Comparison of ENCODE assay signal across 17 cellular contexts in genomic region chr7:73891178-73891885, GRCh38. TPM values are rescaled to one million over a fixed set of nuclear protein-coding genes. Genes with fewer than 3 reads are reported as not detected.
DNase-seq lines count a peak whose midpoint lies in the region; ATAC-seq, FAIRE-seq and TF ChIP-seq lines count a peak whose summit lies in the region.
"Had no signal": no experiment of that assay in that cellular context is flagged by ENCODE, and none has a peak within 500 bp of the region (broad histone marks: within the 10 kb centered on the region; RNA-seq: fewer than 3 reads in every experiment).

No MANE protein-coding gene starts in this region.

- no peaks in the 10 kb centered on the region for H3K9me2 ChIP-seq in PC-3 (replicated peaks; ENCODE audit: low read length)

- H3K36me3 ChIP-seq in PC-3 (ENCODE audit: low read depth, low read length) (no peaks in the 10 kb centered on the region), osteoblast (ENCODE audit: insufficient read depth, low read length) (no peaks in the 10 kb centered on the region)
- H3K36me3 ChIP-seq: left lung had no signal

- intact Hi-C loops in Calu3 (cut with micrococcal nuclease; ENCODE audit: unreplicated experiment) = no loop called here
- intact Hi-C loops in PC-3 (cut with micrococcal nuclease) = no loop called here

- no peak overlapping the region for H3K4me2 ChIP-seq in PC-3 (ENCODE audit: low read length)
- no peak overlapping the region for H3K4me2 ChIP-seq in osteoblast (ENCODE audit: insufficient read depth, low read length)

- no peaks in the 10 kb centered on the region for H3K4me1 Mint-ChIP-seq in Calu3 (ENCODE audit: low read depth, unreplicated experiment)
- H3K4me1 Mint-ChIP-seq: stimulated activated memory B cell treated with anti-CD40 and anti-IgM and Interleukin-4, amounts not matched to agents 10 μg/mL and 1 μg/mL and 100 μg/mL, for 72 hours had no signal

- no peak for TF ChIP-seq CTCF in Calu3 (IDR thresholded peaks at IDR 0.05; ENCODE audit: unreplicated experiment)
- peak; percentile 21; the same call in 1 of the 2 replicates for TF ChIP-seq CTCF in PC-3 (conservative IDR thresholded peaks at IDR 0.05; ENCODE audit: low read depth, low read length)
- peak; percentile 20 for TF ChIP-seq CTCF in epithelial cell of proximal tubule (conservative IDR thresholded peaks at IDR 0.05; ENCODE audit: low read depth, low read length)
- peak; percentile 23 for TF ChIP-seq CTCF in osteoblast (IDR thresholded peaks at IDR 0.05; ENCODE audit: extremely low read depth, low read depth, low read length)

- ATAC-seq in PC-3 (no peak), GM21423 (IDR thresholded peaks at IDR 0.05; ENCODE audit: unreplicated experiment) (no peak)
- ATAC-seq: left lung; stimulated activated memory B cell treated with anti-CD40 and anti-IgM and Interleukin-4, amounts not matched to agents 10 μg/mL and 1 μg/mL and 100 μg/mL, for 72 hours had no signal

- peaks cover 2% of the 10 kb centered on the region for H3K9me3 Mint-ChIP-seq in Calu3 (ENCODE audit: low read depth, unreplicated experiment)
- H3K9me3 Mint-ChIP-seq: activated CD4-positive, alpha-beta T cell treated with anti-CD3 and anti-CD28 coated beads, Interleukin-2, amount 10 ng/mL, durations not matched to agents 7 days and 5 days had no signal

- BruUV-seq in Calu3 (replicated peaks; lab: Mats Ljungman, UMichigan) (no TSS peak), PC-3 (replicated peaks; lab: Mats Ljungman, UMichigan) (no TSS peak)

- peaks cover 51% of the 10 kb centered on the region for H3K27me3 Mint-ChIP-seq in Calu3 (ENCODE audit: unreplicated experiment)

- H3K4me3 Mint-ChIP-seq in Calu3 (ENCODE audit: low read depth, unreplicated experiment) = no peak overlapping the region
- H3K4me3 Mint-ChIP-seq: activated CD4-positive, alpha-beta T cell treated with anti-CD3 and anti-CD28 coated beads, Interleukin-2, amount 10 ng/mL, durations not matched to agents 7 days and 5 days; CD4-positive, alpha-beta memory T cell; stimulated activated memory B cell treated with anti-CD40 and anti-IgM and Interleukin-4, amounts not matched to agents 10 μg/mL and 1 μg/mL and 100 μg/mL, for 72 hours had no signal

- no peak overlapping the region for H3K9ac ChIP-seq in PC-3 (ENCODE audit: low read length)

- H3F3A ChIP-seq in PC-3 (ENCODE audit: low read length, unreplicated experiment) = no peaks in the 10 kb centered on the region

- no peaks in the 10 kb centered on the region for H3K36me3 Mint-ChIP-seq in Calu3 (ENCODE audit: insufficient read depth, unreplicated experiment)
- H3K36me3 Mint-ChIP-seq: CD4-positive, alpha-beta memory T cell; IgD-negative memory B cell; stimulated activated memory B cell treated with anti-CD40 and anti-IgM and Interleukin-4, amounts not matched to agents 10 μg/mL and 1 μg/mL and 100 μg/mL, for 72 hours had no signal

- DNase-seq in Calu3 (peak; percentile 14), PC-3 (no peak), epithelial cell of proximal tubule (ENCODE audit: low read depth) (no peak), osteoblast (ENCODE audit: insufficient read length, low spot score, missing footprints) (peak; percentile 88), GDM1 (lab: John Stamatoyannopoulos, UW) (no peak), urothelium cell line (ENCODE audit: low spot score) (no peak), activated gamma-delta T cell (lab: John Stamatoyannopoulos, UW) (no peak)
- DNase-seq: activated CD4-positive, alpha-beta T cell treated with anti-CD3 and anti-CD28 coated beads, Interleukin-2, amount 10 ng/mL, durations not matched to agents 7 days and 5 days; activated effector memory CD4-positive, alpha-beta T cell treated with Interleukin-2 at 50 U/mL for 16 hours; CD4-positive, alpha-beta memory T cell; central memory CD4-positive, alpha-beta T cell; left lung; nucleus accumbens; stimulated activated CD4-positive, alpha-beta T cell treated with anti-CD3 and anti-CD28 coated beads, Interleukin-2, amount 100 ng/mL, for 24 hours had no signal

- H3K27ac Mint-ChIP-seq in Calu3 (ENCODE audit: unreplicated experiment) = no peak overlapping the region
- H3K27ac Mint-ChIP-seq: activated CD4-positive, alpha-beta T cell treated with anti-CD3 and anti-CD28 coated beads, Interleukin-2, amount 10 ng/mL, durations not matched to agents 7 days and 5 days; CD4-positive, alpha-beta memory T cell; IgD-negative memory B cell; stimulated activated memory B cell treated with anti-CD40 and anti-IgM and Interleukin-4, amounts not matched to agents 10 μg/mL and 1 μg/mL and 100 μg/mL, for 72 hours had no signal

- no peak for FAIRE-seq in urothelium cell line (lab: Jason Lieb, UNC)

- POLR2A ChIA-PET in PC-3 (lab: Charles Lee; ENCODE audit: unreplicated experiment) = interaction anchor here (0.6 kb wide), 1 partner anchor 8 kb away, joined by 4 read pairs; no protein-coding TSS in a partner anchor

- CTCF ChIA-PET in Calu3 (lab: Charles Lee) = no interaction called here
- CTCF ChIA-PET in PC-3 (lab: Charles Lee) = interaction anchor here (0.6 kb wide), 1 partner anchor 62 kb away, joined by 4 read pairs; no protein-coding TSS in a partner anchor

- no peaks in the 10 kb centered on the region for H3K27me3 ChIP-seq in PC-3 (ENCODE audit: low read length)
- H3K27me3 ChIP-seq in osteoblast (ENCODE audit: insufficient read depth, low read length) = no peaks in the 10 kb centered on the region

- peaks cover 10% of the 10 kb centered on the region for H3K4me1 ChIP-seq in PC-3 (ENCODE audit: insufficient read depth, low read length)
- peaks cover 64% of the 10 kb centered on the region for H3K4me1 ChIP-seq in osteoblast (ENCODE audit: insufficient read depth, low read length)

- no peak overlapping the region for H3K4me3 ChIP-seq in PC-3 (ENCODE audit: low read length)
- no peak overlapping the region for H3K4me3 ChIP-seq in epithelial cell of proximal tubule (ENCODE audit: low read depth, low read length)
- no peak overlapping the region for H3K4me3 ChIP-seq in osteoblast (ENCODE audit: insufficient read depth, low read length)
- H3K4me3 ChIP-seq: left lung had no signal

- H3K79me2 ChIP-seq in PC-3 (ENCODE audit: low read length) (no peaks in the 10 kb centered on the region), osteoblast (ENCODE audit: insufficient read depth, low read length) (no peaks in the 10 kb centered on the region)

- H2AFZ ChIP-seq in PC-3 (ENCODE audit: low read length) (no peak overlapping the region), osteoblast (ENCODE audit: low read length) (no peak overlapping the region)

- H4K20me1 ChIP-seq in PC-3 (ENCODE audit: low read length) (no peaks in the 10 kb centered on the region), osteoblast (ENCODE audit: insufficient read depth, low read length) (no peaks in the 10 kb centered on the region)

- no peaks in the 10 kb centered on the region for H3K9me3 ChIP-seq in PC-3 (ENCODE audit: low read length)
- H3K9me3 ChIP-seq in osteoblast (ENCODE audit: low read depth, low read length) = no peaks in the 10 kb centered on the region
- H3K9me3 ChIP-seq: left lung had no signal

- H3K27ac ChIP-seq in PC-3 (ENCODE audit: low read length) (no peak overlapping the region), osteoblast (ENCODE audit: low read depth, low read length) (peak overlapping the region; percentile 97)
- H3K27ac ChIP-seq: left lung had no signal

RNA-seq across cellular contexts. Expression of gene TMEM270, which starts 30.4 kb away (rescaled TPM):
- total RNA-seq in Calu3 (2022) (0.59 and 1.2 TPM in 2 replicates), PC-3 (2014; rRNA removed) (3.8 TPM in 1 of 2 replicates, not detected in the other), epithelial cell of proximal tubule (not detected in 2 replicates), osteoblast (not detected in 2 replicates)
- total RNA-seq: activated CD4-positive, alpha-beta T cell treated with anti-CD3 and anti-CD28 coated beads, Interleukin-2, amount 10 ng/mL, durations not matched to agents 7 days and 5 days; CD4-positive, alpha-beta memory T cell; left lung had no signal

RNA-seq across cellular contexts. Expression of gene METTL27, which starts 49.0 kb away (rescaled TPM):
- total RNA-seq in Calu3 (2022) = 14.3 TPM in 2 replicates
- 0.35 and 3.3 TPM in 2 replicates for total RNA-seq in PC-3 (2014; rRNA removed)
- 8.4 and 13.7 TPM in 2 replicates for total RNA-seq in epithelial cell of proximal tubule
- total RNA-seq in osteoblast = 8.7 and 8.8 TPM in 2 replicates

Comparison
In these comparisons a context has a peak if more than half of its experiments do, and no peak if none do; other contexts are left out.
1. DNase-seq: peak in Calu3 (single experiment) and osteoblast (single experiment); none in PC-3 (single experiment), epithelial cell of proximal tubule (single experiment), GDM1 (single experiment), urothelium cell line (single experiment) and activated gamma-delta T cell (single experiment).